9 cellular contexts compared by ENCODE assay signal in the genomic region with DNA sequence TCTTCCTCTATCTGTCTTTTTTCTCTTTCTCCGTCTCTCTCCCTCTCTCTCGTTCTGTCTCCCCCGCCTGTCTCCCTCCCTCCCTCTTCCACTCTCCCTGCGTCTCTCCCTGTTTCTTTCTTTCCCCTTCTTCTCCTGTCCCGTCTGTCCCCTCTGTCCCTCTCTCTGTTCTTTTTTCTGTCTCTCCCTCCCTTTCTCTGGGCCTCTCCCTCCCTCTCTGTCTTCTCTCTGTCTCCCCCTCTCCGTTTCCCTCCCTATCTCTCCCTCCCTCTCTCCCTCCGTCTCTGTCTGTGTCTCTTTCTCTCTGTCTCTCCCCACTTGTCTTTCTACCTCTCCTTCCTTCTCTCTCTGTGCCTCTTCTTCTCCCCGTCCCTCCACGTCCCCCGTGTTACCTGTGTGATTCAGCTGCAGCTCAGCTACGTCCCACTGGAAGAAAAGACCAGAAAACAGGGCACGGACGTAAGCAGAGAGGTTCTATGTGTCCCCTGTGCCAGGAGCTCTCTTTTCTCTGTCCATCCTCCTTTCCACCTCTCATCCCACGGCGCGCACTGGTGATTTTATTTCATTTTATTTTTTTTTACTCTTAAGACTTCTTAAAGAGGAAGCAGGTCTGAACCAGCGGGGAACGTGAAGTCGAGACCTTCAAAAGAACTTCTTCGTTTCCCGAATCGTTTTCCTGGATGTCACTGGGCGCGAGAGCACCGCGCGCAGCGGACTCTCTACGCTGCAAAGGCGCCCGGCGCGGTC. TPM values are rescaled to one million over a fixed set of nuclear protein-coding genes. Genes with fewer than 3 reads are reported as not detected.
DNase-seq lines count a peak whose midpoint lies in the region; ATAC-seq and TF ChIP-seq lines count a peak whose summit lies in the region.
"Had no signal": no experiment of that assay in that cellular context is flagged by ENCODE, and none has a peak within 500 bp of the region (broad histone marks: within the 10 kb centered on the region; RNA-seq: fewer than 3 reads in every experiment).

No MANE protein-coding gene starts in this region.

- no peaks in the 10 kb centered on the region for H3K36me3 ChIP-seq in ES-I3 (ENCODE audit: insufficient read depth, low read length)
- no peaks in the 10 kb centered on the region for H3K36me3 ChIP-seq in KMS-11 (ENCODE audit: insufficient read depth)
- no peaks in the 10 kb centered on the region for H3K36me3 ChIP-seq in mesenchymal stem cell (ENCODE audit: control insufficient read depth in 1 of 2, insufficient read depth in 2 of 2, low read depth in 1 of 2, low read length in 2 of 2)
- no peaks in the 10 kb centered on the region for H3K36me3 ChIP-seq in smooth muscle cell (ENCODE audit: low read depth)

- H3K4me1 ChIP-seq in ES-I3 (ENCODE audit: insufficient read depth, low read length) (0 out of 2 replicates have a peak, but pooled peaks cover 2% of the 10 kb centered on the region), KMS-11 (ENCODE audit: low read depth, poor library complexity, severe bottlenecking) (peaks cover 21% of the 10 kb centered on the region), mesenchymal stem cell (ENCODE audit: control insufficient read depth, insufficient read depth, low read depth, low read length) (peaks cover 9% of the 10 kb centered on the region), smooth muscle cell (ENCODE audit: low read depth) (peaks cover 6% of the 10 kb centered on the region)

- H4K8ac ChIP-seq in mesenchymal stem cell (ENCODE audit: low read length), result no peak overlapping the region

- no peak overlapping the region for H2BK15ac ChIP-seq in mesenchymal stem cell (ENCODE audit: low read depth, poor library complexity, severe bottlenecking)

- H3K27ac ChIP-seq in KMS-11, result 0 out of 2 replicates have a peak overlapping the region, but pooled peaks have one; percentile 44
- H3K27ac ChIP-seq in mesenchymal stem cell (ENCODE audit: low read length, poor library complexity, severe bottlenecking), result no peak overlapping the region
- no peak overlapping the region for H3K27ac ChIP-seq in smooth muscle cell (ENCODE audit: low read depth)

- no peak for ATAC-seq in activated naive CD8-positive, alpha-beta T cell treated with anti-CD3 and anti-CD28 coated beads, Interleukin-2, amount 50 U/mL, for 24 hours
- no peak for ATAC-seq in GM18502 (IDR thresholded peaks at IDR 0.05; ENCODE audit: poor library complexity, unreplicated experiment)
- ATAC-seq in GM21576 (IDR thresholded peaks at IDR 0.05; ENCODE audit: unreplicated experiment), result no peak

- H2BK12ac ChIP-seq in mesenchymal stem cell (ENCODE audit: low read length in 2 of 2), result no peak overlapping the region

- H3K79me2 ChIP-seq in KMS-11 (ENCODE audit: insufficient read depth, low read depth), result no peaks in the 10 kb centered on the region
- H3K79me2 ChIP-seq in smooth muscle cell (ENCODE audit: low read depth), result no peaks in the 10 kb centered on the region

- H3K4me3 ChIP-seq in KMS-11 (IDR thresholded peaks at IDR 0.05; ENCODE audit: insufficient read depth, low read depth, low read length) (no peak overlapping the region), mesenchymal stem cell (ENCODE audit: insufficient read depth in 1 of 2, low read depth in 1 of 2, low read length in 2 of 2) (peak overlapping the region in 1 of 2 experiments; percentile 70), smooth muscle cell (no peak overlapping the region)

- H3K79me1 ChIP-seq in mesenchymal stem cell (replicated peaks; ENCODE audit: low read length, poor library complexity, severe bottlenecking), result no peaks in the 10 kb centered on the region

- H3K27me3 Mint-ChIP-seq in activated naive CD8-positive, alpha-beta T cell treated with anti-CD3 and anti-CD28 coated beads, Interleukin-2, amount 50 U/mL, for 24 hours, result peaks cover 64% of the 10 kb centered on the region

- no peaks in the 10 kb centered on the region for H3K9me3 Mint-ChIP-seq in activated naive CD8-positive, alpha-beta T cell treated with anti-CD3 and anti-CD28 coated beads, Interleukin-2, amount 50 U/mL, for 24 hours

- H3K9ac ChIP-seq in ES-I3 (ENCODE audit: low read depth, low read length) (peak overlapping the region; percentile 69; the same call in 1 of the 2 replicates), KMS-11 (peak overlapping the region; percentile 63; the same call in 1 of the 2 replicates), mesenchymal stem cell (ENCODE audit: low read length) (peak overlapping the region; percentile 33), smooth muscle cell (ENCODE audit: low read depth) (no peak overlapping the region)

- no peak for DNase-seq in activated naive CD8-positive, alpha-beta T cell treated with anti-CD3 and anti-CD28 coated beads, Interleukin-2, amount 50 U/mL, for 24 hours
- DNase-seq in mesenchymal stem cell (no peak), smooth muscle cell (lab: John Stamatoyannopoulos, UW; ENCODE audit: unreplicated experiment) (no peak), anterior cingulate cortex (lab: John Stamatoyannopoulos, UW) (no peak)

- WGBS in mesenchymal stem cell, result 9% methylated on average over 33 of the region's 33 CpGs
- WGBS in smooth muscle cell (ENCODE audit: low lambda C conversion rate), result under 1% methylated on average over 31 of the region's 33 CpGs

- no peak overlapping the region for H2AK5ac ChIP-seq in mesenchymal stem cell (ENCODE audit: low read length, severe bottlenecking)

- H3K4me2 ChIP-seq in KMS-11, result peak overlapping the region; percentile 40
- peak overlapping the region; percentile 11 for H3K4me2 ChIP-seq in mesenchymal stem cell (ENCODE audit: low read length, poor library complexity, severe bottlenecking)
- H3K4me2 ChIP-seq in smooth muscle cell, result no peak overlapping the region

- H3K9me3 ChIP-seq in ES-I3 (ENCODE audit: control insufficient read depth, insufficient read depth, low read length) (no peaks in the 10 kb centered on the region), mesenchymal stem cell (ENCODE audit: control insufficient read depth, low read length) (no peaks in the 10 kb centered on the region), smooth muscle cell (replicated peaks; ENCODE audit: low read depth) (no peaks in the 10 kb centered on the region)

- no peak overlapping the region for H2BK120ac ChIP-seq in mesenchymal stem cell (ENCODE audit: low read depth, low read length)

- H4K91ac ChIP-seq in mesenchymal stem cell (ENCODE audit: low read length), result no peak overlapping the region

- H2BK5ac ChIP-seq in mesenchymal stem cell (ENCODE audit: low read depth, low read length, poor library complexity, severe bottlenecking), result no peak overlapping the region

- H3K14ac ChIP-seq in mesenchymal stem cell (ENCODE audit: low read length in 2 of 2), result no peak overlapping the region

- H3K23ac ChIP-seq in mesenchymal stem cell (ENCODE audit: low read length in 2 of 2), result no peak overlapping the region

- peak overlapping the region; percentile 68; the same call in 1 of the 2 replicates for H2AFZ ChIP-seq in KMS-11 (ENCODE audit: low read depth)
- no peak overlapping the region for H2AFZ ChIP-seq in mesenchymal stem cell (ENCODE audit: low read depth, low read length)
- no peak overlapping the region for H2AFZ ChIP-seq in smooth muscle cell (ENCODE audit: low read depth)

- H4K20me1 ChIP-seq in KMS-11 (ENCODE audit: insufficient read depth) (no peaks in the 10 kb centered on the region), smooth muscle cell (ENCODE audit: low read depth) (no peaks in the 10 kb centered on the region)

- peak overlapping the region; percentile 86 for H3K4me3 Mint-ChIP-seq in activated naive CD8-positive, alpha-beta T cell treated with anti-CD3 and anti-CD28 coated beads, Interleukin-2, amount 50 U/mL, for 24 hours

- peaks cover 5% of the 10 kb centered on the region for H3K36me3 Mint-ChIP-seq in activated naive CD8-positive, alpha-beta T cell treated with anti-CD3 and anti-CD28 coated beads, Interleukin-2, amount 50 U/mL, for 24 hours (ENCODE audit: low read depth)

- peaks cover 71% of the 10 kb centered on the region for H3K4me1 Mint-ChIP-seq in activated naive CD8-positive, alpha-beta T cell treated with anti-CD3 and anti-CD28 coated beads, Interleukin-2, amount 50 U/mL, for 24 hours

- H3K27me3 ChIP-seq in KMS-11 (ENCODE audit: insufficient read depth, low read depth) (no peaks in the 10 kb centered on the region), mesenchymal stem cell (ENCODE audit: control insufficient read depth in 1 of 2, insufficient read depth in 1 of 2, low read length in 2 of 2) (peaks cover 52 to 80% of the 10 kb centered on the region in 2 experiments), smooth muscle cell (ENCODE audit: low read depth) (peaks cover 86% of the 10 kb centered on the region)

- no peaks in the 10 kb centered on the region for H3F3A ChIP-seq in smooth muscle cell (ENCODE audit: low read depth)

- no peak overlapping the region for H3K4ac ChIP-seq in mesenchymal stem cell (ENCODE audit: low read depth in 1 of 2, low read length in 2 of 2)

- no peak for TF ChIP-seq CTCF in KMS-11 (conservative IDR thresholded peaks at IDR 0.05; ENCODE audit: low read depth, low read length)
- no peak for TF ChIP-seq CTCF in smooth muscle cell (IDR thresholded peaks at IDR 0.05; ENCODE audit: borderline replicate concordance, insufficient read depth, poor library complexity, severe bottlenecking)

- H3K18ac ChIP-seq in mesenchymal stem cell (ENCODE audit: low read depth in 1 of 2, low read length in 2 of 2), result no peak overlapping the region

- H3K27ac Mint-ChIP-seq in activated naive CD8-positive, alpha-beta T cell treated with anti-CD3 and anti-CD28 coated beads, Interleukin-2, amount 50 U/mL, for 24 hours, result peak overlapping the region; percentile 68

RNA-seq across cellular contexts. Expression of gene CD70, which starts 1.1 kb away (rescaled TPM):
- not detected for polyA plus RNA-seq in mesenchymal stem cell (2013, experiment 1 of 2)
- polyA plus RNA-seq in mesenchymal stem cell (2013, experiment 2 of 2), result not detected
- total RNA-seq in smooth muscle cell, result 0.54 TPM in 1 of 2 replicates, not detected in the other
- polyA plus RNA-seq in smooth muscle cell, result not detected in 2 replicates
- total RNA-seq: bronchial epithelial cell had no signal

RNA-seq across cellular contexts. Expression of gene TNFSF9, which starts 59.1 kb away (rescaled TPM):
- polyA plus RNA-seq in mesenchymal stem cell (2013, experiment 1 of 2), result 3.2 TPM
- polyA plus RNA-seq in mesenchymal stem cell (2013, experiment 2 of 2), result 3.4 TPM
- total RNA-seq in smooth muscle cell, result 1.3 and 3.4 TPM in 2 replicates
- polyA plus RNA-seq in smooth muscle cell, result 4.6 and 7.3 TPM in 2 replicates
